Comparison of ENCODE assay signal across 10 cellular contexts in the genomic region with DNA sequence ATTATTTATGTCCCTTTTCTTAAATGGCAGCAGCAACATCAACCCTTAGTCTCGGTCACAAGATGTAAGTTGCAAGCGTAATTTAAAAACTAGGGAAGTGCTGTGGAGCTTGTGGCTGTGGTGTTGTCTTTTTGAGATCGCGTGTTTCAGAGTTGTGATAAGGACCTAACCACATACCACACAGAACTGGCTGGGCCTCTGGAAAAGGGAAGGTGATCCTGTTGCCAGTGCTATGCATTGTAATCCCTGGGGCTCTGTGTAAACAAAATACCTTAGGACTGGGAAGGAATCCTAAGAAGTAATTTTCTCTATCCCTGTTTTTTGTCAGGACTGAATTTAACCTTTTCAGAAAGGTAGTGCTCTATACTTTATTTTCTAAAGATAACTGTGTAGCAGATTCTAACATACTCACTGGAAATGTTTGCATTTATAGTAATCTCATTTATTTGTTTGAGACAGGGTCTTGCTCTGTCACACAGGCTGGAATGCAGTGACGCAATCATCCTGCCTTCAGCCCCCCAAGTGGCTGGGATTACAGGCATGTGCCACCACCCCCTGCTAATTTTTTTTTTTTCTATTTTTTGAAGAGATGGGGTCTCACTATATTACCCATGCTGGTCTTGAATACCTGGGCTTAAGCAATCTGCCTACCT.
A peak's percentile ranks its signal among the peaks of the same experiment; 100 is the strongest.
DNase-seq lines count a peak whose midpoint lies in the region; ATAC-seq, FAIRE-seq and TF ChIP-seq lines count a peak whose summit lies in the region.
"Had no signal": no experiment of that assay in that cellular context is flagged by ENCODE, and none has a peak within 500 bp of the region (broad histone marks: within the 10 kb centered on the region; RNA-seq: fewer than 3 reads in every experiment).

No MANE protein-coding gene starts in this region.

- FAIRE-seq in urothelium cell line (lab: Jason Lieb, UNC), result no peak
- FAIRE-seq: bronchial epithelial cell had no signal

- H3K4me1 Mint-ChIP-seq in chondrocyte (ENCODE audit: low read depth) (peaks cover 28% of the 10 kb centered on the region), mesothelial cell of epicardium (peaks cover 33% of the 10 kb centered on the region)

- no peak for ATAC-seq in HG03521 (IDR thresholded peaks at IDR 0.05; ENCODE audit: unreplicated experiment)

- no peak overlapping the region for H3K4me3 Mint-ChIP-seq in chondrocyte (ENCODE audit: unreplicated experiment)
- no peak overlapping the region for H3K4me3 Mint-ChIP-seq in mesothelial cell of epicardium

- no peak for TF ChIP-seq CTCF in NB4 (IDR thresholded peaks at IDR 0.05; ENCODE audit: low read depth, low read length)
- TF ChIP-seq CTCF in chondrocyte (IDR thresholded peaks at IDR 0.05), result no peak
- no peak for TF ChIP-seq CTCF in mesothelial cell of epicardium (IDR thresholded peaks at IDR 0.05; ENCODE audit: unreplicated experiment)
- no peak for TF ChIP-seq CTCF in RWPE1 (conservative IDR thresholded peaks at IDR 0.05; ENCODE audit: low read depth)

- H3K4me3 ChIP-seq in NB4 (ENCODE audit: low read depth, low read length), result no peak overlapping the region

- DNase-seq in ELR (ENCODE audit: low read depth) (peak; percentile 28), NB4 (ENCODE audit: low read depth) (peak; percentile 95), chondrocyte (ENCODE audit: low spot score) (no peak), mesothelial cell of epicardium (ENCODE audit: low spot score in 2 of 2, unreplicated experiment in 2 of 2) (no peak), urothelium cell line (ENCODE audit: low spot score) (no peak), RWPE1 (ENCODE audit: low spot score) (no peak), SHP77 (lab: John Stamatoyannopoulos, UW) (no peak)
- DNase-seq: NCI-H2081 treated with DMSO at 0.1 percent for 48 hours had no signal

- no peak for TF ChIP-seq POLR2A in NB4 (IDR thresholded peaks at IDR 0.05; ENCODE audit: extremely low read depth, insufficient read length)

- CTCF ChIA-PET in RWPE1 (lab: Yijun Ruan, JAX), result no interaction called here

- no peak overlapping the region for H3K27ac ChIP-seq in RWPE1

- H3K36me3 Mint-ChIP-seq in chondrocyte (ENCODE audit: low read depth) (peaks cover 5% of the 10 kb centered on the region), mesothelial cell of epicardium (peaks cover 3% of the 10 kb centered on the region)

- peaks cover under 1% of the 10 kb centered on the region for H3K9me3 Mint-ChIP-seq in chondrocyte (ENCODE audit: low read depth)
- H3K9me3 Mint-ChIP-seq in mesothelial cell of epicardium, result no peaks in the 10 kb centered on the region

- POLR2A ChIA-PET in RWPE1 (lab: Yijun Ruan, JAX; ENCODE audit: low non-redundant PET), result no interaction called here

- H3K27me3 Mint-ChIP-seq in chondrocyte (ENCODE audit: low read depth) (no peaks in the 10 kb centered on the region), mesothelial cell of epicardium (ENCODE audit: low read depth) (no peaks in the 10 kb centered on the region)

- H3K27ac Mint-ChIP-seq in chondrocyte (ENCODE audit: unreplicated experiment) (peak overlapping the region; percentile 58), mesothelial cell of epicardium (peak overlapping the region; percentile 91)

Comparison
In these comparisons a context has a peak if more than half of its experiments do, and no peak if none do; other contexts are left out.
1. DNase-seq: peak in ELR (single experiment) and NB4 (single experiment); none in chondrocyte (single experiment), mesothelial cell of epicardium (0 of 2), urothelium cell line (single experiment), RWPE1 (single experiment) and SHP77 (0 of 2).